In genomic region chr11:6757373-6757967, GRCh38 we compare ENCODE assay signal across 8 cellular contexts.
DNase-seq lines count a peak whose midpoint lies in the region; ATAC-seq lines count a peak whose summit lies in the region.

No MANE protein-coding gene starts in this region.

- peak; percentile 79 for ATAC-seq in GM19324 (IDR thresholded peaks at IDR 0.05; ENCODE audit: low FRiP score, unreplicated experiment)

- peak; percentile 2 for DNase-seq in COR-L47 (lab: John Stamatoyannopoulos, UW)
- peak; percentile 6 for DNase-seq in HuH-7.5 (ENCODE audit: low spot score)
- DNase-seq in T-helper 1 cell = peak in 4 of 5 donors; percentile 32 to 58 (median 43)
- DNase-seq in astrocyte of the hippocampus (ENCODE audit: low read depth, low spot score) = peak; percentile 68
- DNase-seq in iPS-NIHi11 (ENCODE audit: low spot score) = peak; percentile 75
- peak; percentile 34 for DNase-seq in stimulated activated CD4-positive, alpha-beta T cell treated with anti-CD3 and anti-CD28 coated beads, Interleukin-1b, Interleukin-23, amount 100 ng/mL, for 1 hour (ENCODE audit: low read depth in 2 of 2)
- no peak for DNase-seq in NCI-H187 treated with DMSO at 0.1 percent for 48 hours (lab: John Stamatoyannopoulos, UW)
